Comparison of ENCODE assay signal across 8 cellular contexts in the genomic region with DNA sequence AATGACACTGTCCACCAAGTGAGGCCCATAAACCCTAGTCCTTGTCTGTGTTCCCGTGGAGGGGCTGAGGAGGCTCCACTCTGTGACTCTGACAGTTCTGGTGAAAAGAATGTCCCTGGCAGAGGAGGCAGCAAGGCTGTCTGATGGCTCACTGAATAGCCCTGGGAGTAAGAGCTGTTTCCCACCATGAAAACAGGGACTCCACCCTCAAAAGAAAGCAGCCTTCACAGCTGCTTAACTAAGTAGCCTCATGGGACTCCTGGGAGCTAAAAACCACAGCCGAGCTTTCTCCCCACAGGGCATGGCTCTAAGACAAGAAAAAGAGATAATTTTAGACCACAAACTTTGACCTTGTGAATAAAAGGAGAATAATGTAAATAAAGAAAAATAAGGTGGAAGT.
DNase-seq lines count a peak whose midpoint lies in the region; ATAC-seq and TF ChIP-seq lines count a peak whose summit lies in the region.

No MANE protein-coding gene starts in this region.

- H3K36me3 Mint-ChIP-seq in endothelial cell (ENCODE audit: low read depth, unreplicated experiment): no peaks in the 10 kb centered on the region

- no peaks in the 10 kb centered on the region for H3K9me3 Mint-ChIP-seq in endothelial cell (ENCODE audit: unreplicated experiment)

- DNase-seq in ELF-1 (ENCODE audit: low read depth, low spot score) (peak; percentile 13), SK-MEL-5 (ENCODE audit: low read depth, low spot score) (peak; percentile 73), iris pigment epithelial cell (ENCODE audit: low read depth) (peak; percentile 77), pons (ENCODE audit: low spot score) (no peak), D341Med (ENCODE audit: low spot score) (no peak), endothelial cell (ENCODE audit: low spot score) (no peak)

- no peak for TF ChIP-seq CTCF in endothelial cell (IDR thresholded peaks at IDR 0.05; ENCODE audit: unreplicated experiment)

- in situ Hi-C loops in SK-MEL-5 (cut with HindIII; ENCODE audit: low pct_unique_long_range_greater_than_20kb, low sequenced_read_pairs): no loop called here

- no peaks in the 10 kb centered on the region for H3K4me1 Mint-ChIP-seq in endothelial cell (ENCODE audit: unreplicated experiment)

- peaks cover 3% of the 10 kb centered on the region for H3K27me3 Mint-ChIP-seq in endothelial cell (ENCODE audit: unreplicated experiment)

- no peak overlapping the region for H3K27ac Mint-ChIP-seq in endothelial cell (ENCODE audit: unreplicated experiment)

- peak; percentile 71 for ATAC-seq in GM21825 (IDR thresholded peaks at IDR 0.05; ENCODE audit: unreplicated experiment)
- ATAC-seq in GM18519 (IDR thresholded peaks at IDR 0.05; ENCODE audit: low FRiP score, unreplicated experiment): no peak

- H3K4me3 Mint-ChIP-seq in endothelial cell (ENCODE audit: unreplicated experiment): no peak overlapping the region

Comparison
In these comparisons a context has a peak if more than half of its experiments do, and no peak if none do; other contexts are left out.
1. DNase-seq: peak in ELF-1 (single experiment), SK-MEL-5 (single experiment) and iris pigment epithelial cell (single experiment); none in pons (single experiment), D341Med (single experiment) and endothelial cell (single experiment).